Comparison of ENCODE assay signal across 8 cellular contexts in the genomic region with DNA sequence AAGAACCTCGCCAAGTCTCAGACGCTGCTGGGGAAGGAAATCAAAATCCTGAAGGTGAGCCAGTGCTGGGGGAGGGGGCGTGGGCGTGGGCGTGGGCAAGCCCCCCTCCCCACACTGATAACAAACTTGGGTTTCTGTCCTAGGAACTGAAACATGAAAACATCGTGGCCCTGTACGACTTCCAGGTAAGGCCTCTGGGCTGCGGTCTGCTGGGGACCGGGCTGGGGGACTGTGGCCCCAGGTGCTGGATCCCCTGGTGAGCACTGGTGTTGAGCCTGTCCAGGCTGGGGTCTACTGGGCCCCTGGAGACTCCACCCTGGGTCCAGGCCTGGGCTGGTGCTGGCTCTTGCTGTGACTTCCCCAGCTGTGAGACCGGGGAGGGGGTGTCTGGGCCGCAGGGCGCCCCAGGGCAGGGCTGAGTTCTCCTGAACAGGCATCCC. TPM values are rescaled to one million over a fixed set of nuclear protein-coding genes. Genes with fewer than 3 reads are reported as not detected.
DNase-seq lines count a peak whose midpoint lies in the region; ATAC-seq, FAIRE-seq and TF ChIP-seq lines count a peak whose summit lies in the region.

No MANE protein-coding gene starts in this region.

- H3K36me3 ChIP-seq in adipocyte (ENCODE audit: control insufficient read depth, insufficient read depth, low read length, severe bottlenecking) (no peaks in the 10 kb centered on the region), HepG2 (replicated peaks in 1 of 2; ENCODE audit: control insufficient read depth in 1 of 2, insufficient read depth in 2 of 2, low read length in 2 of 2) (peaks cover 1 to 5% of the 10 kb centered on the region in 2 experiments; a peak in 3 of 5 replicates), thyroid gland (peaks cover 0 to 6% of the 10 kb centered on the region in 2 donors)

- H3K27me3 ChIP-seq in adipocyte (replicated peaks; ENCODE audit: control insufficient read depth, insufficient read depth, low read length), result no peaks in the 10 kb centered on the region
- peaks cover 0 to 2% of the 10 kb centered on the region in 2 experiments; a peak in 3 of 5 replicates for H3K27me3 ChIP-seq in HepG2 (ENCODE audit: control insufficient read depth in 1 of 2, insufficient read depth in 2 of 2, low read length in 2 of 2)
- no peaks in the 10 kb centered on the region for H3K27me3 ChIP-seq in thyroid gland

- H3K4me1 ChIP-seq in adipocyte (ENCODE audit: control insufficient read depth, insufficient read depth, low read length), result peaks cover 14% of the 10 kb centered on the region
- peaks cover 24% of the 10 kb centered on the region for H3K4me1 ChIP-seq in HepG2 (ENCODE audit: insufficient read depth, low read length)
- peaks cover 16 to 24% of the 10 kb centered on the region in 2 donors for H3K4me1 ChIP-seq in thyroid gland

- TF ChIP-seq CTCF in HepG2 (CRISPR knock-in tag; IDR thresholded peaks at IDR 0.05) (no peak), thyroid gland (IDR thresholded peaks at IDR 0.05) (no peak)

- peak overlapping the region; percentile 85 for H3K4me3 ChIP-seq in adipocyte (ENCODE audit: low read length)
- peak overlapping the region; percentile 66 to 82 (median 72) for H3K4me3 ChIP-seq in HepG2 (replicated peaks in 1 of 3; ENCODE audit: insufficient read depth in 1 of 3, low read depth in 2 of 3, low read length in 3 of 3)
- peak overlapping the region; percentile 60 to 64 (median 62) for H3K4me3 ChIP-seq in thyroid gland (replicated peaks in 1 of 3)

- H4K20me1 ChIP-seq in HepG2 (ENCODE audit: insufficient read depth, low read length), result peaks cover 15% of the 10 kb centered on the region; the same call in 1 of the 2 replicates

- DNase-seq in adipocyte (ENCODE audit: low read depth), result no peak
- DNase-seq in HepG2 (ENCODE audit: low spot score), result no peak
- DNase-seq in thyroid gland, result no peak
- DNase-seq in NCI-H2171 treated with DMSO at 0.1 percent for 48 hours (lab: John Stamatoyannopoulos, UW), result no peak
- DNase-seq in CD1c-positive myeloid dendritic cell (ENCODE audit: extremely low spot score), result no peak

- peak; percentile 6 for ATAC-seq in GM19043 (IDR thresholded peaks at IDR 0.05; ENCODE audit: low read depth, unreplicated experiment)
- peak; percentile 6 for ATAC-seq in HG03196 (IDR thresholded peaks at IDR 0.05; ENCODE audit: unreplicated experiment)
- peak; percentile 42 for ATAC-seq in HepG2
- no peak for ATAC-seq in HG02642 (IDR thresholded peaks at IDR 0.05; ENCODE audit: poor library complexity, unreplicated experiment)

- intact Hi-C loops in HepG2 (cut with micrococcal nuclease; ENCODE audit: unreplicated experiment) (loop anchor here (1.0 to 10.0 kb wide), 2 partner anchors 35 to 61 kb away; no protein-coding TSS in a partner anchor), thyroid gland (cut with DNase I) (loop anchor here (2.0 kb wide), 1 partner anchor 33 kb away; the partner anchor contains the start of gene PUS1)

- H3K79me2 ChIP-seq in HepG2 (ENCODE audit: insufficient read depth, low read length), result peaks cover 9% of the 10 kb centered on the region

- H3K4me2 ChIP-seq in HepG2 (ENCODE audit: low read depth, low read length), result peak overlapping the region; percentile 89

- TSS peak; percentile 65 for BruUV-seq in HepG2 (replicated peaks; lab: Mats Ljungman, UMichigan)

- 2% methylated on average over 9 of the region's 12 CpGs for WGBS in HepG2 (ENCODE audit: low lambda C conversion rate)
- 3% methylated on average over 10 of the region's 12 CpGs; no CpG with 5 or more reads in 1 of the 2 donors for WGBS in thyroid gland, 2 donors

- FAIRE-seq in HepG2 (lab: Jason Lieb, UNC), result no peak

- H3K27ac ChIP-seq in HepG2 (ENCODE audit: extremely low read length, insufficient read depth, low read length) (peak overlapping the region; percentile 79), thyroid gland (peak overlapping the region; percentile 89 to 99 (median 98))

- in situ Hi-C loops in HepG2 (cut with HindIII; ENCODE audit: extremely low pct_ligation_motif_present, low pct_unique_long_range_greater_than_20kb), result no loop called here

- H3K9ac ChIP-seq in adipocyte (ENCODE audit: low read length) (peak overlapping the region; percentile 92), HepG2 (ENCODE audit: insufficient read depth, low read depth, low read length) (peak overlapping the region; percentile 74)

- CTCF ChIA-PET in HepG2 (lab: Yijun Ruan, JAX; ENCODE audit: low intra/inter-chr PET ratio, low total read pairs), result no interaction called here

- TF ChIP-seq POLR2A in HepG2 (IDR thresholded peaks at IDR 0.05; ENCODE audit: insufficient read depth in 1 of 2, low read depth in 2 of 2, low read length in 2 of 2) (no peak), thyroid gland (IDR thresholded peaks at IDR 0.05) (no peak)

- no peak overlapping the region for H2AFZ ChIP-seq in HepG2 (ENCODE audit: low read length)

- POLR2A ChIA-PET in HepG2 (lab: Yijun Ruan, JAX), result interaction anchor here (1.3 to 1.6 kb wide), 4 partner anchors 32 to 42 kb away, joined by 3 to 8 read pairs (median 6); no protein-coding TSS in a partner anchor

- H3K9me3 ChIP-seq in adipocyte (ENCODE audit: control insufficient read depth, low read length) (no peaks in the 10 kb centered on the region), HepG2 (ENCODE audit: low read length) (no peaks in the 10 kb centered on the region), thyroid gland (no peaks in the 10 kb centered on the region)

- TF ChIP-seq RAD21 in HepG2 (CRISPR knock-in tag; IDR thresholded peaks at IDR 0.05), result no peak; the same call in 1 of the 2 replicates

- TF ChIP-seq EP300 in HepG2 (IDR thresholded peaks at IDR 0.05; ENCODE audit: low read depth in 2 of 2, low read length in 2 of 2) (no peak), HepG2 (CRISPR knock-in tag; IDR thresholded peaks at IDR 0.05; ENCODE audit: borderline replicate concordance) (no peak)

RNA-seq across cellular contexts. Expression of gene ULK1, which starts 1.2 kb away (rescaled TPM):
- total RNA-seq in HepG2 (2016; rRNA removed; fragmentation: Illumina TruSeq; extraction: Trizol) (1.7 and 2.8 TPM in 2 replicates), thyroid gland (10 to 100 TPM; 21.1 to 27.7 (median 21.7) TPM)
- total RNA-seq in HepG2 (2016; cell fraction: cytosol; rRNA removed; fragmentation: Illumina TruSeq; extraction: Trizol; ENCODE audit: low read depth), result 1.9 and 2.4 TPM in 2 replicates
- total RNA-seq in HepG2 (2016; cell fraction: insoluble cytoplasmic fraction; rRNA removed; fragmentation: Illumina TruSeq; extraction: Trizol), result 1.6 and 3.3 TPM in 2 replicates
- 1.7 and 2.8 TPM in 2 replicates for total RNA-seq in HepG2 (2016; cell fraction: membrane; rRNA removed; fragmentation: Illumina TruSeq; extraction: Trizol)
- total RNA-seq in HepG2 (2016; cell fraction: nucleus; rRNA removed; fragmentation: Illumina TruSeq; extraction: Trizol), result 4.9 and 6.0 TPM in 2 replicates
- polyA plus RNA-seq in HepG2 (2011; rRNA removed), result 10.1 and 13.9 TPM in 2 replicates
- polyA plus RNA-seq in HepG2 (2011; cell fraction: cytosol; rRNA removed), result 2.2 and 3.2 TPM in 2 replicates
- 132 and 157 TPM in 2 replicates for polyA plus RNA-seq in HepG2 (2011; cell fraction: nucleus; rRNA removed)
- 16.0 and 35.4 TPM in 2 replicates for polyA plus RNA-seq in HepG2 (2012)
- 0.21 and 0.24 TPM in 2 replicates for polyA plus RNA-seq in HepG2 (2016; cell fraction: cytosol; fragmentation: Illumina TruSeq; extraction: Trizol; ENCODE audit: low read depth)
- polyA plus RNA-seq in HepG2 (2016; cell fraction: insoluble cytoplasmic fraction; fragmentation: Illumina TruSeq; extraction: Trizol; ENCODE audit: low read depth), result 3.6 and 5.0 TPM in 2 replicates
- polyA plus RNA-seq in HepG2 (2016; cell fraction: membrane; fragmentation: Illumina TruSeq; extraction: Trizol; ENCODE audit: low read depth), result 0.60 and 0.72 TPM in 2 replicates
- 27.6 and 31.1 TPM in 2 replicates for polyA plus RNA-seq in HepG2 (2016; cell fraction: nucleus; fragmentation: Illumina TruSeq; extraction: Trizol; ENCODE audit: insufficient read depth, low read depth)
- polyA minus RNA-seq in HepG2 (2011; rRNA and poly(A)+ RNA removed; ENCODE audit: low replicate concordance), result 11.3 and 13.5 TPM in 2 replicates
- 7.8 and 10.2 TPM in 2 replicates for polyA minus RNA-seq in HepG2 (2011; cell fraction: cytosol; rRNA and poly(A)+ RNA removed)
- polyA minus RNA-seq in HepG2 (2011; cell fraction: nucleus; rRNA and poly(A)+ RNA removed), result 15.5 and 17.8 TPM in 2 replicates

RNA-seq across cellular contexts. Expression of gene PUS1, which starts 33.4 kb away (rescaled TPM):
- total RNA-seq in HepG2 (2016; rRNA removed; fragmentation: Illumina TruSeq; extraction: Trizol) (23.5 and 24.7 TPM in 2 replicates), thyroid gland (10 to 100 TPM; 10.9 to 23.6 (median 16.4) TPM)
- 6.6 and 7.1 TPM in 2 replicates for total RNA-seq in HepG2 (2016; cell fraction: cytosol; rRNA removed; fragmentation: Illumina TruSeq; extraction: Trizol; ENCODE audit: low read depth)
- total RNA-seq in HepG2 (2016; cell fraction: insoluble cytoplasmic fraction; rRNA removed; fragmentation: Illumina TruSeq; extraction: Trizol), result 21.9 and 25.6 TPM in 2 replicates
- 11.7 and 15.8 TPM in 2 replicates for total RNA-seq in HepG2 (2016; cell fraction: membrane; rRNA removed; fragmentation: Illumina TruSeq; extraction: Trizol)
- 22.3 and 22.5 TPM in 2 replicates for total RNA-seq in HepG2 (2016; cell fraction: nucleus; rRNA removed; fragmentation: Illumina TruSeq; extraction: Trizol)
- 19.2 and 28.3 TPM in 2 replicates for polyA plus RNA-seq in HepG2 (2011; rRNA removed)
- polyA plus RNA-seq in HepG2 (2011; cell fraction: cytosol; rRNA removed), result 18.9 and 22.1 TPM in 2 replicates
- 51.5 and 61.7 TPM in 2 replicates for polyA plus RNA-seq in HepG2 (2011; cell fraction: nucleus; rRNA removed)
- 16.6 and 23.7 TPM in 2 replicates for polyA plus RNA-seq in HepG2 (2012)
- 6.6 and 8.0 TPM in 2 replicates for polyA plus RNA-seq in HepG2 (2016; cell fraction: cytosol; fragmentation: Illumina TruSeq; extraction: Trizol; ENCODE audit: low read depth)
- 37.8 and 38.4 TPM in 2 replicates for polyA plus RNA-seq in HepG2 (2016; cell fraction: insoluble cytoplasmic fraction; fragmentation: Illumina TruSeq; extraction: Trizol; ENCODE audit: low read depth)
- polyA plus RNA-seq in HepG2 (2016; cell fraction: membrane; fragmentation: Illumina TruSeq; extraction: Trizol; ENCODE audit: low read depth), result 14.2 and 18.7 TPM in 2 replicates
- 70.5 and 72.7 TPM in 2 replicates for polyA plus RNA-seq in HepG2 (2016; cell fraction: nucleus; fragmentation: Illumina TruSeq; extraction: Trizol; ENCODE audit: insufficient read depth, low read depth)
- 26.1 and 71.1 TPM in 2 replicates for polyA minus RNA-seq in HepG2 (2011; rRNA and poly(A)+ RNA removed; ENCODE audit: low replicate concordance)
- polyA minus RNA-seq in HepG2 (2011; cell fraction: cytosol; rRNA and poly(A)+ RNA removed), result 10.4 and 12.3 TPM in 2 replicates
- 31.2 and 34.2 TPM in 2 replicates for polyA minus RNA-seq in HepG2 (2011; cell fraction: nucleus; rRNA and poly(A)+ RNA removed)

RNA-seq across cellular contexts. Expression of gene EP400, which starts 54.1 kb away (rescaled TPM):
- total RNA-seq in HepG2 (2016; rRNA removed; fragmentation: Illumina TruSeq; extraction: Trizol) (5.0 and 8.4 TPM in 2 replicates), thyroid gland (10 to 100 TPM; 22.1 to 51.8 (median 25.4) TPM)
- 4.7 TPM in 2 replicates for total RNA-seq in HepG2 (2016; cell fraction: cytosol; rRNA removed; fragmentation: Illumina TruSeq; extraction: Trizol; ENCODE audit: low read depth)
- total RNA-seq in HepG2 (2016; cell fraction: insoluble cytoplasmic fraction; rRNA removed; fragmentation: Illumina TruSeq; extraction: Trizol), result 3.7 and 7.0 TPM in 2 replicates
- 6.0 and 6.1 TPM in 2 replicates for total RNA-seq in HepG2 (2016; cell fraction: membrane; rRNA removed; fragmentation: Illumina TruSeq; extraction: Trizol)
- total RNA-seq in HepG2 (2016; cell fraction: nucleus; rRNA removed; fragmentation: Illumina TruSeq; extraction: Trizol), result 13.3 and 16.0 TPM in 2 replicates
- polyA plus RNA-seq in HepG2 (2011; rRNA removed), result 4.2 and 4.9 TPM in 2 replicates
- 2.4 and 3.4 TPM in 2 replicates for polyA plus RNA-seq in HepG2 (2011; cell fraction: cytosol; rRNA removed)
- polyA plus RNA-seq in HepG2 (2011; cell fraction: nucleus; rRNA removed), result 23.5 and 23.6 TPM in 2 replicates
- polyA plus RNA-seq in HepG2 (2012), result 16.1 and 16.9 TPM in 2 replicates
- 1.1 TPM in 2 replicates for polyA plus RNA-seq in HepG2 (2016; cell fraction: cytosol; fragmentation: Illumina TruSeq; extraction: Trizol; ENCODE audit: low read depth)
- 11.0 and 15.9 TPM in 2 replicates for polyA plus RNA-seq in HepG2 (2016; cell fraction: insoluble cytoplasmic fraction; fragmentation: Illumina TruSeq; extraction: Trizol; ENCODE audit: low read depth)
- 2.6 and 2.7 TPM in 2 replicates for polyA plus RNA-seq in HepG2 (2016; cell fraction: membrane; fragmentation: Illumina TruSeq; extraction: Trizol; ENCODE audit: low read depth)
- 43.2 and 47.1 TPM in 2 replicates for polyA plus RNA-seq in HepG2 (2016; cell fraction: nucleus; fragmentation: Illumina TruSeq; extraction: Trizol; ENCODE audit: insufficient read depth, low read depth)
- 7.5 and 11.1 TPM in 2 replicates for polyA minus RNA-seq in HepG2 (2011; rRNA and poly(A)+ RNA removed; ENCODE audit: low replicate concordance)
- 7.5 and 8.3 TPM in 2 replicates for polyA minus RNA-seq in HepG2 (2011; cell fraction: cytosol; rRNA and poly(A)+ RNA removed)
- polyA minus RNA-seq in HepG2 (2011; cell fraction: nucleus; rRNA and poly(A)+ RNA removed), result 16.2 and 18.8 TPM in 2 replicates
